Comparison of ENCODE assay signal across 15 cellular contexts in the genomic region with DNA sequence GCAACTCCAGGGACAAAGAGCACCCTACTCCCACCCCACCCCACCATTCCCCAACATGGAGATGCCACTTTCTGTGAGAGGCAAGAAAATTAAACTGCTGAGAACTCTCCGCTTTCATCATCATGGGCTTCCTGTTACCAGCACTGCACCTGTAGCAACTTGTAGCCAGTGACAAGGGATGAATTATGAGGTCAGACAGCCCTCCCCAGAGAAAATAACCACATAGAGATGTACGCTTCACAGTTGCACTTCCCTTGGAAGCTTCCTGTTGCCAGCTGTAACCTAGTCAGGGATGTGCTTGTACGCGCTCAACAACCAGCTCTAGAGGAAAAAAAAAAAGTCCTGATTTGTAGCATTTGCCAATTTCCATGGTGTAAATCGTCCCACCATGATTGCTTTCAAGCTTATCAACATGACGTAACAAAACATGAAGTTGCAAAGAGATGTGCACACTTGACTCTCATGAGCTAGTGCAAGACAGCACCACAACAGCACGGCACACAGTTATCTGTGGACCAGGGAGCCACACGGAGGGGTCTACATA.
"Had no signal": no experiment of that assay in that cellular context is flagged by ENCODE, and none has a peak within 500 bp of the region (broad histone marks: within the 10 kb centered on the region; RNA-seq: fewer than 3 reads in every experiment).

No MANE protein-coding gene starts in this region.

- H3K4me3 ChIP-seq: gastrocnemius medialis, testis, uterus had no signal

- H3K27me3 ChIP-seq: testis, uterus had no signal

- H3K27ac Mint-ChIP-seq: activated naive CD8-positive, alpha-beta T cell treated with anti-CD3 and anti-CD28 coated beads for 36 hours; stimulated activated naive CD8-positive, alpha-beta T cell treated with anti-CD3 and anti-CD28 coated beads, Interleukin-15, Interleukin-2, amounts not matched to agents 100 ng/mL and 50 ng/mL, for 24 hours; T-helper 17 cell had no signal

- H3K36me3 Mint-ChIP-seq: activated naive CD8-positive, alpha-beta T cell treated with anti-CD3 and anti-CD28 coated beads for 36 hours had no signal

- DNase-seq: activated gamma-delta T cell treated with Interleukin-2 at 50 U/mL for 16 hours; activated naive CD8-positive, alpha-beta T cell treated with anti-CD3 and anti-CD28 coated beads for 36 hours; activated T-cell treated with anti-CD3 and anti-CD28 coated beads, Interleukin-2, amount 50 U/mL, for 48 hours; anterior cingulate cortex; gastrocnemius medialis; kidney; left ventricle myocardium superior; stimulated activated CD4-positive, alpha-beta T cell treated with anti-CD3 and anti-CD28 coated beads, Interleukin-4, amount 100 ng/mL, for 1 hour; stimulated activated CD8-positive, alpha-beta memory T cell treated with anti-CD3 and anti-CD28 coated beads, Interleukin-4, amount 100 ng/mL, for 48 hours; T-helper 17 cell; testis; uterus had no signal

- H3K27ac ChIP-seq: gastrocnemius medialis, testis, uterus had no signal

- H3K4me1 ChIP-seq: gastrocnemius medialis, testis, uterus had no signal

- H3K36me3 ChIP-seq: gastrocnemius medialis, uterus had no signal

- H3K4me1 Mint-ChIP-seq: activated naive CD8-positive, alpha-beta T cell treated with anti-CD3 and anti-CD28 coated beads for 36 hours; T-helper 17 cell had no signal

- H3K9me3 ChIP-seq: gastrocnemius medialis, testis, uterus had no signal

- FAIRE-seq: endometrium, kidney, TTC549 had no signal

- H3K4me3 Mint-ChIP-seq: activated naive CD8-positive, alpha-beta T cell treated with anti-CD3 and anti-CD28 coated beads for 36 hours; stimulated activated naive CD8-positive, alpha-beta T cell treated with anti-CD3 and anti-CD28 coated beads, Interleukin-15, Interleukin-2, amounts not matched to agents 100 ng/mL and 50 ng/mL, for 24 hours; T-helper 17 cell had no signal

- H3K9me3 Mint-ChIP-seq: activated naive CD8-positive, alpha-beta T cell treated with anti-CD3 and anti-CD28 coated beads for 36 hours; stimulated activated naive CD8-positive, alpha-beta T cell treated with anti-CD3 and anti-CD28 coated beads, Interleukin-15, Interleukin-2, amounts not matched to agents 100 ng/mL and 50 ng/mL, for 24 hours had no signal
